In the genomic region with DNA sequence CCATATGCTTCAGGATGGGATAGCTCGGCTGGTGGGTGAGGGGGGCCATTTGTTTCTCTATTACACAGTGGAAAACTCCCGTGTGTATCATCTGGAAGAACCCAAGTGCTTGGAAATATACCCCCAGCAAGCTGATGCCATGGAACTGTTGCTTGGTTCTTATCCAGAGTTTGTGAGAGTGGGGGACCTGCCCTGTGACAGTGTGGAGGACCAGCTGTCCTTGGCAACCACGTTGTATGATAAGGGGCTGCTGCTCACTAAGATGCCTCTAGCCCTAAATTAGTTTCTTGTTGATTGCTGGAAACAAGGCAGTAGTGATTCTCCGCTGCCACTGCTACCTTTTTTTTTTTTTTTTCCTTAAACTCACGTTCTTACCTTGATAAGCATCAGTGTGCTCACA, we compare ENCODE assay signal across 9 cellular contexts. TPM values are rescaled to one million over a fixed set of nuclear protein-coding genes. Genes with fewer than 3 reads are reported as not detected.
A peak's percentile ranks its signal among the peaks of the same experiment; 100 is the strongest.
DNase-seq lines count a peak whose midpoint lies in the region; ATAC-seq, FAIRE-seq and TF ChIP-seq lines count a peak whose summit lies in the region.
"Had no signal": no experiment of that assay in that cellular context is flagged by ENCODE, and none has a peak within 500 bp of the region (broad histone marks: within the 10 kb centered on the region; RNA-seq: fewer than 3 reads in every experiment).

No MANE protein-coding gene starts in this region.

- H2AFZ ChIP-seq in K562 (ENCODE audit: low read depth, low read length): no peak overlapping the region

- H4K20me1 ChIP-seq in K562 (replicated peaks; ENCODE audit: control insufficient read depth, insufficient read depth, low read length): peaks cover 7% of the 10 kb centered on the region; the same call in 1 of the 2 replicates

- peak overlapping the region; percentile 73 to 90 (median 88) for H3K4me3 Mint-ChIP-seq in CD4-positive, alpha-beta memory T cell
- H3K4me3 Mint-ChIP-seq in nephron progenitor cell: peak overlapping the region; percentile 85

- no peak overlapping the region for H3K9ac ChIP-seq in HUES48 (ENCODE audit: low read depth, low read length)
- H3K9ac ChIP-seq in K562 (ENCODE audit: insufficient read depth in 1 of 2, low read depth in 2 of 2, low read length in 2 of 2): peak overlapping the region in 1 of 2 experiments; percentile 90; a peak in 1 of 4 replicates

- no peaks in the 10 kb centered on the region for H3K9me3 Mint-ChIP-seq in CD4-positive, alpha-beta memory T cell
- peaks cover 5% of the 10 kb centered on the region for H3K9me3 Mint-ChIP-seq in nephron progenitor cell

- peak overlapping the region; percentile 83 for H3K4me2 ChIP-seq in K562 (ENCODE audit: insufficient read depth, low read length)

- H3K4me1 Mint-ChIP-seq in CD4-positive, alpha-beta memory T cell: peaks cover 32 to 59% (median 47%) of the 10 kb centered on the region in 4 donors
- peaks cover 26% of the 10 kb centered on the region for H3K4me1 Mint-ChIP-seq in nephron progenitor cell

- H3K79me2 ChIP-seq in K562 (ENCODE audit: control insufficient read depth, insufficient read depth, low read length): peaks cover 29% of the 10 kb centered on the region

- peaks cover 0 to 2% of the 10 kb centered on the region in 2 donors for H3K27me3 Mint-ChIP-seq in CD4-positive, alpha-beta memory T cell
- H3K27me3 Mint-ChIP-seq in nephron progenitor cell (ENCODE audit: low read depth, poor library complexity): peaks cover 8% of the 10 kb centered on the region

- no peaks in the 10 kb centered on the region for H3K9me3 ChIP-seq in CD4-positive, alpha-beta memory T cell (ENCODE audit: control insufficient read depth in 1 of 2, low read length in 2 of 2)
- H3K9me3 ChIP-seq in HUES48 (ENCODE audit: control insufficient read depth, insufficient read depth, low read length) (no peaks in the 10 kb centered on the region), K562 (replicated peaks; ENCODE audit: control insufficient read depth, insufficient read depth, low read depth, low read length) (no peaks in the 10 kb centered on the region)

- TF ChIP-seq EP300 in K562 (IDR thresholded peaks at IDR 0.05; ENCODE audit: low read length): no peak

- TF ChIP-seq POLR2A in K562 (conservative IDR thresholded peaks at IDR 0.05): no peak

- H3K27ac ChIP-seq in CD4-positive, alpha-beta memory T cell (ENCODE audit: low read depth, low read length): no peak overlapping the region
- H3K27ac ChIP-seq in HUES48 (ENCODE audit: low read depth, low read length): no peak overlapping the region
- H3K27ac ChIP-seq in K562 (ENCODE audit: extremely low read depth, low read depth, low read length): no peak overlapping the region

- POLR2A ChIA-PET in CD4-positive, alpha-beta memory T cell (lab: Charles Lee; ENCODE audit: partially characterized antibody): interaction anchor here (0.8 to 2.4 kb wide), 7 partner anchors 8 to 434 kb away, joined by 3 to 13 read pairs (median 4); a partner anchor contains a TSS
- POLR2A ChIA-PET in K562 (lab: Yijun Ruan, JAX): interaction anchor here (1.1 kb wide), 1 partner anchor 30 kb away, joined by 5 read pairs; no protein-coding TSS in a partner anchor

- WGBS in K562 (ENCODE audit: insufficient coverage, low coverage, missing lambda C conversion rate): 15% methylated on average over 4 of the region's 5 CpGs

- H3K27me3 ChIP-seq in CD4-positive, alpha-beta memory T cell (ENCODE audit: insufficient read depth, low read length): no peaks in the 10 kb centered on the region
- no peaks in the 10 kb centered on the region for H3K27me3 ChIP-seq in HUES48 (ENCODE audit: control insufficient read depth, insufficient read depth, low read length)
- no peaks in the 10 kb centered on the region for H3K27me3 ChIP-seq in K562 (ENCODE audit: control insufficient read depth in 2 of 2, insufficient read depth in 2 of 2, low read length in 2 of 2)

- CTCF ChIA-PET in CD4-positive, alpha-beta memory T cell (lab: Charles Lee; ENCODE audit: partially characterized antibody): interaction anchor here (0.6 kb wide), 1 partner anchor 16 kb away, joined by 3 read pairs; no protein-coding TSS in a partner anchor
- CTCF ChIA-PET in K562 (lab: Yijun Ruan, JAX; ENCODE audit: low intra/inter-chr PET ratio): no interaction called here

- peak; percentile 52 for FAIRE-seq in K562 (lab: Jason Lieb, UNC)

- TSS peak; percentile 51 for BruUV-seq in K562 (replicated peaks; lab: Mats Ljungman, UMichigan)

- DNase-seq in CD4-positive, alpha-beta memory T cell: no peak
- DNase-seq in K562 (ENCODE audit: extremely low read depth in 1 of 4, low spot score in 3 of 4) (peak in 1 of 4 experiments; percentile 16), nephron progenitor cell (no peak), retina (no peak), NCI-H1048 (lab: John Stamatoyannopoulos, UW) (no peak), ureter (ENCODE audit: low spot score) (no peak)
- DNase-seq: activated CD4-positive, CD25-positive, alpha-beta regulatory T cell treated with anti-CD3 and anti-CD28 coated beads, Interleukin-2, amount 50 U/mL, for 72 hours had no signal

- intact Hi-C loops in CD4-positive, alpha-beta memory T cell (cut with micrococcal nuclease): no loop called here
- intact Hi-C loops in K562 (cut with micrococcal nuclease): no loop called here

- no peak for TF ChIP-seq RAD21 in K562 (CRISPR knock-in tag; conservative IDR thresholded peaks at IDR 0.05 in 1 of 2, IDR thresholded peaks at IDR 0.05 in 1 of 2)

- no peak for ATAC-seq in K562
- no peak for ATAC-seq in GM21390 (IDR thresholded peaks at IDR 0.05; ENCODE audit: unreplicated experiment)

- H3K4me1 ChIP-seq in CD4-positive, alpha-beta memory T cell (ENCODE audit: insufficient read depth, low read length): peaks cover 45% of the 10 kb centered on the region
- H3K4me1 ChIP-seq in HUES48 (ENCODE audit: control insufficient read depth, insufficient read depth, low read length): peaks cover 16% of the 10 kb centered on the region
- peaks cover 15 to 21% of the 10 kb centered on the region in 2 experiments; a peak in 4 of 5 replicates for H3K4me1 ChIP-seq in K562 (replicated peaks in 1 of 2; ENCODE audit: control insufficient read depth in 2 of 2, insufficient read depth in 2 of 2, low read length in 2 of 2)

- in situ Hi-C loops in K562 (cut with MboI): no loop called here

- no peaks in the 10 kb centered on the region for H3K9me1 ChIP-seq in K562 (ENCODE audit: control insufficient read depth, insufficient read depth, low read length)

- TF ChIP-seq CTCF in K562 (IDR thresholded peaks at IDR 0.05 in 2 of 3, conservative IDR thresholded peaks at IDR 0.05 in 1 of 3; ENCODE audit: insufficient read depth in 2 of 3, low read depth in 1 of 3, low read length in 3 of 3) (no peak), nephron progenitor cell (IDR thresholded peaks at IDR 0.05) (no peak)

- H3K4me3 ChIP-seq in CD4-positive, alpha-beta memory T cell (ENCODE audit: low read length in 2 of 2): peak overlapping the region in 1 of 2 donors; percentile 96
- H3K4me3 ChIP-seq in HUES48 (ENCODE audit: low read depth, low read length) (peak overlapping the region; percentile 77), K562 (peak overlapping the region; percentile 2; the same call in 1 of the 2 replicates)

- peaks cover 17 to 33% of the 10 kb centered on the region in 2 donors for H3K36me3 Mint-ChIP-seq in CD4-positive, alpha-beta memory T cell
- peaks cover 47% of the 10 kb centered on the region for H3K36me3 Mint-ChIP-seq in nephron progenitor cell (ENCODE audit: low read depth)

- H3K27ac Mint-ChIP-seq in CD4-positive, alpha-beta memory T cell: peak overlapping the region in 5 of 7 donors; percentile 1 to 96 (median 88)
- no peak overlapping the region for H3K27ac Mint-ChIP-seq in nephron progenitor cell

- no peaks in the 10 kb centered on the region for H3K36me3 ChIP-seq in CD4-positive, alpha-beta memory T cell (ENCODE audit: insufficient read depth, low read length)
- H3K36me3 ChIP-seq in HUES48 (ENCODE audit: control insufficient read depth, insufficient read depth, low read length) (peaks cover 14% of the 10 kb centered on the region; the same call in 1 of the 2 replicates), K562 (ENCODE audit: control insufficient read depth, insufficient read depth, low read length) (peaks cover 14% of the 10 kb centered on the region; the same call in 2 of the 3 replicates)

RNA-seq across cellular contexts. Expression of a gene that starts 1.9 kb away (rescaled TPM):
- 10 to 100 TPM; 34.8 to 37.0 TPM for total RNA-seq in CD4-positive, alpha-beta memory T cell
- polyA plus RNA-seq in CD4-positive, alpha-beta memory T cell: 10 to 100 TPM; 19.9 to 39.2 TPM
- 6.8 and 12.9 TPM in 2 replicates for total RNA-seq in K562 (2011; cell fraction: chromatin; rRNA removed; ENCODE audit: low replicate concordance)
- 14.5 and 16.8 TPM in 2 replicates for total RNA-seq in K562 (2011; cell fraction: nucleolus; rRNA removed)
- total RNA-seq in K562 (2011; cell fraction: nucleoplasm; rRNA removed): 6.6 and 10.8 TPM in 2 replicates
- 17.6 and 18.0 TPM in 2 replicates for total RNA-seq in K562 (2014; rRNA removed)
- total RNA-seq in K562 (2014; rRNA removed; fragmentation: Illumina TruSeq; extraction: Trizol): 7.8 and 9.2 TPM in 2 replicates
- total RNA-seq in K562 (2015; rRNA removed; fragmentation: Illumina TruSeq; extraction: Trizol): 11.5 and 12.7 TPM in 2 replicates
- total RNA-seq in K562 (2021): 14.3 and 15.7 TPM in 2 replicates
- polyA plus RNA-seq in K562 (2011; rRNA removed): 4.6 and 5.8 TPM in 2 replicates
- polyA plus RNA-seq in K562 (2011; cell fraction: cytosol; rRNA removed): 5.6 and 18.2 TPM in 2 replicates
- 4.1 and 6.5 TPM in 2 replicates for polyA plus RNA-seq in K562 (2011; cell fraction: nucleus; rRNA removed)
- 5.3 and 9.7 TPM in 2 replicates for polyA plus RNA-seq in K562 (2012)
- 8.0 and 8.2 TPM in 2 replicates for polyA plus RNA-seq in K562 (2014; fragmentation: Illumina TruSeq; extraction: Trizol)
- polyA plus RNA-seq in K562 (2014; fragmentation: Nextera tagmentation; extraction: Ambion mirVana): 1 to 10 TPM; 1.9 to 2.6 TPM
- 12.4 and 13.8 TPM in 2 replicates for polyA plus RNA-seq in K562 (2014; rRNA removed)
- polyA minus RNA-seq in K562 (2011; rRNA and poly(A)+ RNA removed): 5.7 and 7.6 TPM in 2 replicates
- polyA minus RNA-seq in K562 (2011; cell fraction: cytosol; rRNA and poly(A)+ RNA removed): 8.2 and 10.1 TPM in 2 replicates
- polyA minus RNA-seq in K562 (2011; cell fraction: nucleus; rRNA and poly(A)+ RNA removed): 7.8 and 10.0 TPM in 2 replicates
- 13.5 TPM for total RNA-seq in ureter

RNA-seq across cellular contexts. Expression of a gene that starts 34.3 kb away (rescaled TPM):
- total RNA-seq in CD4-positive, alpha-beta memory T cell: 10 to 100 TPM; 45.3 to 47.3 TPM
- polyA plus RNA-seq in CD4-positive, alpha-beta memory T cell: 10 to 100 TPM; 31.1 to 46.1 TPM
- 92.6 and 162 TPM in 2 replicates for total RNA-seq in K562 (2011; cell fraction: chromatin; rRNA removed; ENCODE audit: low replicate concordance)
- total RNA-seq in K562 (2011; cell fraction: nucleolus; rRNA removed): 62.4 and 76.5 TPM in 2 replicates
- total RNA-seq in K562 (2011; cell fraction: nucleoplasm; rRNA removed): 94.4 and 145 TPM in 2 replicates
- total RNA-seq in K562 (2014; rRNA removed) (16.8 and 17.8 TPM in 2 replicates), K562 (2014; rRNA removed; fragmentation: Illumina TruSeq; extraction: Trizol) (18.1 TPM in 2 replicates), K562 (2015; rRNA removed; fragmentation: Illumina TruSeq; extraction: Trizol) (13.5 and 17.9 TPM in 2 replicates), K562 (2021) (38.3 and 39.4 TPM in 2 replicates), ureter (83.7 TPM)
- polyA plus RNA-seq in K562 (2011; rRNA removed) (54.0 and 65.1 TPM in 2 replicates), K562 (2014; fragmentation: Illumina TruSeq; extraction: Trizol) (44.2 and 48.6 TPM in 2 replicates), K562 (2014; fragmentation: Nextera tagmentation; extraction: Ambion mirVana) (10 to 100 TPM; 23.5 to 47.8 TPM), K562 (2014; rRNA removed) (31.5 and 32.3 TPM in 2 replicates)
- 66.1 and 80.6 TPM in 2 replicates for polyA plus RNA-seq in K562 (2011; cell fraction: cytosol; rRNA removed)
- 95.4 and 136 TPM in 2 replicates for polyA plus RNA-seq in K562 (2011; cell fraction: nucleus; rRNA removed)
- 33.4 and 35.1 TPM in 2 replicates for polyA plus RNA-seq in K562 (2012)
- polyA minus RNA-seq in K562 (2011; rRNA and poly(A)+ RNA removed): 101 and 113 TPM in 2 replicates
- polyA minus RNA-seq in K562 (2011; cell fraction: cytosol; rRNA and poly(A)+ RNA removed): 32.8 and 40.6 TPM in 2 replicates
- 46.2 and 65.6 TPM in 2 replicates for polyA minus RNA-seq in K562 (2011; cell fraction: nucleus; rRNA and poly(A)+ RNA removed)

RNA-seq across cellular contexts. Expression of a gene that starts 44.3 kb away (rescaled TPM):
- 1 to 10 TPM; 2.1 to 2.7 TPM for total RNA-seq in CD4-positive, alpha-beta memory T cell
- polyA plus RNA-seq in CD4-positive, alpha-beta memory T cell: 1 to 10 TPM; 3.6 to 7.1 TPM
- not detected in 2 replicates for total RNA-seq in K562 (2011; cell fraction: chromatin; rRNA removed; ENCODE audit: low replicate concordance)
- not detected in 2 replicates for total RNA-seq in K562 (2011; cell fraction: nucleolus; rRNA removed)
- not detected in 2 replicates for total RNA-seq in K562 (2011; cell fraction: nucleoplasm; rRNA removed)
- total RNA-seq in K562 (2014; rRNA removed) (not detected in 2 replicates), K562 (2014; rRNA removed; fragmentation: Illumina TruSeq; extraction: Trizol) (not detected in 2 replicates), K562 (2015; rRNA removed; fragmentation: Illumina TruSeq; extraction: Trizol) (not detected in 2 replicates), K562 (2021) (not detected in 2 replicates), ureter (8.6 TPM)
- polyA plus RNA-seq in K562 (2011; rRNA removed) (not detected in 2 replicates), K562 (2014; fragmentation: Illumina TruSeq; extraction: Trizol) (not detected in 2 replicates), K562 (2014; fragmentation: Nextera tagmentation; extraction: Ambion mirVana) (under 1 TPM in 1 of 2 experiments, not detected in 1; 0.07 TPM), K562 (2014; rRNA removed) (not detected in 2 replicates)
- polyA plus RNA-seq in K562 (2011; cell fraction: cytosol; rRNA removed): not detected in 2 replicates
- not detected in 2 replicates for polyA plus RNA-seq in K562 (2011; cell fraction: nucleus; rRNA removed)
- not detected in 2 replicates for polyA plus RNA-seq in K562 (2012)
- polyA minus RNA-seq in K562 (2011; rRNA and poly(A)+ RNA removed): not detected in 2 replicates
- not detected in 2 replicates for polyA minus RNA-seq in K562 (2011; cell fraction: cytosol; rRNA and poly(A)+ RNA removed)
- not detected in 2 replicates for polyA minus RNA-seq in K562 (2011; cell fraction: nucleus; rRNA and poly(A)+ RNA removed)
